Comparison of ENCODE assay signal across 7 cellular contexts in the genomic region with DNA sequence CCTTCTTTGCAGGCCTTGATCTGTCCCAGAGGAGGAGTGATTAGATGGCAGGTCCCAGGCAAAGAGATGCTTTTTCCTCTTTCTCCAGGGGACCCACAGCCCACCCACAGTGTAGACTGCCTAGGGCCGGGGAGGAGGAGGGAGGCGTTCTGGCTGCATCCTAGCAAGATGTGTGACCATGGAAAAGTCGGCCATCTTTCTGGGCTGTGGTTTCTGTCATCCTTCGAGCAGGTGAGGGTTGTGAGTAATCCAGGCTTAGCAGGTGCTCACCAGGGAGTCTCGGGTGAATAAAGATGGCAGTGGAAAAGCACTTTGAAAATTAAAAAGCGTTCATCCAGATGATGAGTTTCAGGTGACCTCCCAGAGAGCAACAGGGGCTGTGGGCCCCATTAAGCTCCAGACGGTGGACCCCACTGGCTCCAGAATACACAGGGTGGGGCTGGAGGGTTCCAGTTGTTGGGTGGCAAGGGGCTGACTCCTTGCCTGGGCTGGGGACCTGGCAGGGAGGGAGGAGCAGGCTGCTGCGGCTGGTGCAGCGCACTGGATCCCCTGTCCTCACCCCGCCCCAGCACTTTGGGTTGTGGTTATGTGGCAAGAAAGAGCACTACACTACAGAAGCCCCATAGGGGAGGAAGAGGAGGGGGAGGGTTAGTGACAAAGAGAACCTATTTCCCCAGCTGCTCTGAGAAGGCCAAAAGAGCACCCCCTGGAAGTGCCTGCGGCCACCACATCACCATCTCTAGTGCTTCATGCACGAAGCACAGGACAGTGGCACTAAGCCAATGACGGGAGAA. TPM values are rescaled to one million over a fixed set of nuclear protein-coding genes. Genes with fewer than 3 reads are reported as not detected.
DNase-seq lines count a peak whose midpoint lies in the region; ATAC-seq, FAIRE-seq and TF ChIP-seq lines count a peak whose summit lies in the region.

No MANE protein-coding gene starts in this region.

- no peak for TF ChIP-seq EP300 in suprapubic skin (IDR thresholded peaks at IDR 0.05)

- CTCF ChIA-PET in endothelial cell of umbilical vein (lab: Charles Lee): interaction anchor here (1.3 to 2.5 kb wide), 3 partner anchors 9 to 34 kb away, joined by 3 to 24 read pairs (median 7); no protein-coding TSS in a partner anchor

- H3K27me3 ChIP-seq in endothelial cell of umbilical vein (ENCODE audit: control insufficient read depth in 2 of 2, insufficient read depth in 2 of 2, low read length in 2 of 2): no peaks in the 10 kb centered on the region
- no peaks in the 10 kb centered on the region for H3K27me3 ChIP-seq in suprapubic skin
- no peaks in the 10 kb centered on the region for H3K27me3 ChIP-seq in testis

- H3K36me3 ChIP-seq in endothelial cell of umbilical vein (ENCODE audit: control insufficient read depth in 2 of 2, extremely low read depth in 1 of 2, insufficient read depth in 2 of 2, low read length in 2 of 2) (no peaks in the 10 kb centered on the region), suprapubic skin (no peaks in the 10 kb centered on the region), testis (ENCODE audit: low read depth, missing control alignments) (no peaks in the 10 kb centered on the region)

- H3K9ac ChIP-seq in endothelial cell of umbilical vein (replicated peaks; ENCODE audit: extremely low read depth, insufficient read depth, low read length): peak overlapping the region; percentile 57

- dilution Hi-C loops in endothelial cell of umbilical vein (cut with MboI; ENCODE audit: extremely low pct_ligation_motif_present, low sequenced_read_pairs): no loop called here

- no peaks in the 10 kb centered on the region for H3K9me1 ChIP-seq in endothelial cell of umbilical vein (replicated peaks; ENCODE audit: control insufficient read depth, extremely low read depth, insufficient read depth, low read length)

- intact Hi-C loops in endothelial cell of umbilical vein (cut with micrococcal nuclease): no loop called here
- intact Hi-C loops in testis (cut with DNase I; ENCODE audit: low total_unique reads): no loop called here

- no peak overlapping the region for H2AFZ ChIP-seq in endothelial cell of umbilical vein (ENCODE audit: low read depth, low read length)

- no peak for FAIRE-seq in endothelial cell of umbilical vein (lab: Jason Lieb, UNC)

- H3K4me1 ChIP-seq in endothelial cell of umbilical vein (ENCODE audit: control insufficient read depth, extremely low read depth, insufficient read depth, low read length): peaks cover 44% of the 10 kb centered on the region
- peaks cover 48% of the 10 kb centered on the region for H3K4me1 ChIP-seq in suprapubic skin
- no peaks in the 10 kb centered on the region for H3K4me1 ChIP-seq in testis

- H3K4me2 ChIP-seq in endothelial cell of umbilical vein (ENCODE audit: insufficient read depth, low read length): no peak overlapping the region

- 75% methylated on average over 12 of the region's 13 CpGs for WGBS in suprapubic skin
- 85 to 100% methylated on average over 1 to 13 of the region's 13 CpGs for WGBS in testis, 2 donors

- peak overlapping the region; percentile 94 for H3K27ac ChIP-seq in endothelial cell of umbilical vein (ENCODE audit: insufficient read depth, low read depth, low read length)
- peak overlapping the region; percentile 14 for H3K27ac ChIP-seq in suprapubic skin
- no peak overlapping the region for H3K27ac ChIP-seq in testis

- POLR2A ChIA-PET in endothelial cell of umbilical vein (lab: Charles Lee): interaction anchor here (1.1 to 1.5 kb wide), 2 partner anchors 23 to 87 kb away, joined by 3 to 5 read pairs; no protein-coding TSS in a partner anchor

- TF ChIP-seq POLR2A in endothelial cell of umbilical vein (IDR thresholded peaks at IDR 0.05; ENCODE audit: low read depth, low read length) (no peak), suprapubic skin (IDR thresholded peaks at IDR 0.05) (no peak), testis (IDR thresholded peaks at IDR 0.05) (no peak)

- H3K79me2 ChIP-seq in endothelial cell of umbilical vein (ENCODE audit: control insufficient read depth, insufficient read depth, low read length): peaks cover 51% of the 10 kb centered on the region

- TF ChIP-seq CTCF in endothelial cell of umbilical vein (IDR thresholded peaks at IDR 0.05; ENCODE audit: extremely low read depth in 1 of 2, insufficient read depth in 1 of 2, low read depth in 1 of 2, low read length in 2 of 2) (no peak), suprapubic skin (IDR thresholded peaks at IDR 0.05) (no peak), testis (IDR thresholded peaks at IDR 0.05) (no peak)

- H3K4me3 ChIP-seq in endothelial cell of umbilical vein (replicated peaks in 1 of 3; ENCODE audit: insufficient read depth in 1 of 3, low read depth in 1 of 3, low read length in 3 of 3) (no peak overlapping the region), suprapubic skin (no peak overlapping the region), testis (no peak overlapping the region)

- no TSS peak for BruUV-seq in endothelial cell of umbilical vein (replicated peaks; lab: Mats Ljungman, UMichigan)

- peak; percentile 72 for DNase-seq in UCSD-AML1 (lab: John Stamatoyannopoulos, UW; ENCODE audit: unreplicated experiment)
- DNase-seq in endothelial cell of umbilical vein (ENCODE audit: low read depth, low spot score): no peak
- DNase-seq in suprapubic skin (ENCODE audit: low spot score in 2 of 2): no peak
- no peak for DNase-seq in testis
- DNase-seq in middle frontal gyrus (ENCODE audit: extremely low spot score, low spot score): no peak

- no peaks in the 10 kb centered on the region for H4K20me1 ChIP-seq in endothelial cell of umbilical vein (replicated peaks; ENCODE audit: control insufficient read depth, extremely low read depth, insufficient read depth, low read length)

- H3K9me3 ChIP-seq in endothelial cell of umbilical vein (replicated peaks; ENCODE audit: control insufficient read depth, insufficient read depth, low read length) (no peaks in the 10 kb centered on the region), suprapubic skin (no peaks in the 10 kb centered on the region), testis (no peaks in the 10 kb centered on the region)

- ATAC-seq in GM19328 (IDR thresholded peaks at IDR 0.05; ENCODE audit: unreplicated experiment) (peak; percentile 40), HG03378 (IDR thresholded peaks at IDR 0.05; ENCODE audit: unreplicated experiment) (peak; percentile 32)

TF ChIP-seq in endothelial cell of umbilical vein, 7 proteins besides CTCF, POLR2A, EP300 and RAD21:
- no peak for TF ChIP-seq MYC (IDR thresholded peaks at IDR 0.05; ENCODE audit: low read depth, low read length)
- no peak for TF ChIP-seq FOS (IDR thresholded peaks at IDR 0.05; ENCODE audit: borderline replicate concordance, insufficient read depth, low read length)
- no peak for TF ChIP-seq EZH2 (IDR thresholded peaks at IDR 0.05; ENCODE audit: borderline replicate concordance, low read depth, low read length, severe bottlenecking)
- no peak for TF ChIP-seq POLR2AphosphoS5 (IDR thresholded peaks at IDR 0.05; ENCODE audit: insufficient read depth, low read depth, low read length)
- TF ChIP-seq GATA2 (IDR thresholded peaks at IDR 0.05; ENCODE audit: insufficient read depth, insufficient read length, low read depth, low read length): no peak
- TF ChIP-seq, protein P1, sequence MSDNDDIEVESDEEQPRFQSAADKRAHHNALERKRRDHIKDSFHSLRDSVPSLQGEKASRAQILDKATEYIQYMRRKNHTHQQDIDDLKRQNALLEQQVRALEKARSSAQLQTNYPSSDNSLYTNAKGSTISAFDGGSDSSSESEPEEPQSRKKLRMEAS (IDR thresholded peaks at IDR 0.05; ENCODE audit: insufficient read depth, insufficient read length): no peak
- no peak for TF ChIP-seq JUN (IDR thresholded peaks at IDR 0.05; ENCODE audit: borderline replicate concordance, insufficient read depth, insufficient read length, low read depth)

RNA-seq across cellular contexts. Expression of a gene that starts 23.7 kb away (rescaled TPM):
- total RNA-seq in endothelial cell of umbilical vein (32.9 and 33.4 TPM in 2 replicates), suprapubic skin (10 to 100 TPM; 17.3 to 26.3 (median 21.6) TPM), testis (1 to 10 TPM; 4.2 to 5.0 TPM)
- polyA plus RNA-seq in endothelial cell of umbilical vein (31.6 and 31.9 TPM in 2 replicates), testis (ENCODE audit: insufficient read depth, low read depth, low replicate concordance) (10.2 TPM)
- 28.5 and 29.1 TPM in 2 replicates for polyA plus RNA-seq in endothelial cell of umbilical vein (2011; cell fraction: cytosol; rRNA removed)
- polyA plus RNA-seq in endothelial cell of umbilical vein (2011; cell fraction: nucleus; rRNA removed): 26.4 and 28.7 TPM in 2 replicates
- 30.7 and 30.8 TPM in 2 replicates for polyA plus RNA-seq in endothelial cell of umbilical vein (2012)
- polyA minus RNA-seq in endothelial cell of umbilical vein: 58.5 and 62.5 TPM in 2 replicates
- polyA minus RNA-seq in endothelial cell of umbilical vein (2011; cell fraction: cytosol; rRNA and poly(A)+ RNA removed): 26.4 TPM
- 12.4 and 14.0 TPM in 2 replicates for polyA minus RNA-seq in endothelial cell of umbilical vein (2011; cell fraction: nucleus; rRNA and poly(A)+ RNA removed)

Comparison
In these comparisons a context has a peak if more than half of its experiments do, and no peak if none do; other contexts are left out.
1. H3K27ac ChIP-seq: peak in endothelial cell of umbilical vein (single experiment) and suprapubic skin (single experiment); none in testis (0 of 2).